10 cellular contexts compared by ENCODE assay signal in genomic region chr5:177452688-177453638, GRCh38. TPM values are rescaled to one million over a fixed set of nuclear protein-coding genes. Genes with fewer than 3 reads are reported as not detected.
DNase-seq lines count a peak whose midpoint lies in the region; ATAC-seq and TF ChIP-seq lines count a peak whose summit lies in the region.
"Had no signal": no experiment of that assay in that cellular context is flagged by ENCODE, and none has a peak within 500 bp of the region (broad histone marks: within the 10 kb centered on the region; RNA-seq: fewer than 3 reads in every experiment).

No MANE protein-coding gene starts in this region.

- no peak for ATAC-seq in activated naive CD8-positive, alpha-beta T cell treated with anti-CD3 and anti-CD28 coated beads, Interleukin-2, amount 10 ng/mL, durations not matched to agents 7 days and 5 days (ENCODE audit: low read depth)
- ATAC-seq in activated naive CD8-positive, alpha-beta T cell treated with anti-CD3 and anti-CD28 coated beads, Interleukin-2, amount 50 U/mL, for 24 hours, result no peak
- no peak for ATAC-seq in stimulated activated naive CD8-positive, alpha-beta T cell treated with anti-CD3 and anti-CD28 coated beads, Interleukin-15, amount 100 ng/mL, for 72 hours
- no peak for ATAC-seq in GM21447 (IDR thresholded peaks at IDR 0.05; ENCODE audit: unreplicated experiment)

- no peak overlapping the region for H3K27ac Mint-ChIP-seq in activated naive CD8-positive, alpha-beta T cell treated with anti-CD3 and anti-CD28 coated beads, Interleukin-2, amount 10 ng/mL, durations not matched to agents 7 days and 5 days
- H3K27ac Mint-ChIP-seq in activated naive CD8-positive, alpha-beta T cell treated with anti-CD3 and anti-CD28 coated beads, Interleukin-2, amount 50 U/mL, for 24 hours, result no peak overlapping the region
- peak overlapping the region in 1 of 2 donors; percentile 97 for H3K27ac Mint-ChIP-seq in stimulated activated naive CD8-positive, alpha-beta T cell treated with anti-CD3 and anti-CD28 coated beads, Interleukin-15, amount 100 ng/mL, for 72 hours

- H3K4me2 ChIP-seq in SK-N-SH, result no peak overlapping the region
- H3K4me2 ChIP-seq in hepatocyte, result peak overlapping the region; percentile 97

- H3K27ac ChIP-seq in SK-N-SH (ENCODE audit: low read depth in 2 of 2, low read length in 1 of 2), result peak overlapping the region; percentile 14 to 91; a peak in 3 of 4 replicates
- H3K27ac ChIP-seq in hepatocyte, result no peak overlapping the region

- CTCF ChIA-PET in SK-N-SH (lab: Yijun Ruan, JAX), result interaction anchor here (0.8 to 15.5 kb wide), 26 partner anchors 7 to 381 kb away, joined by 3 to 375 read pairs (median 4); partner anchors contain the start of genes DBN1, F12, GRK6 and PDLIM7

- H3K4me1 ChIP-seq in SK-N-SH (ENCODE audit: control insufficient read depth in 1 of 2, insufficient read depth in 2 of 2, low read depth in 1 of 2, low read length in 1 of 2) (peaks cover 28 to 83% of the 10 kb centered on the region in 2 experiments), hepatocyte (ENCODE audit: insufficient read depth) (peaks cover 16% of the 10 kb centered on the region)

- H3K27me3 Mint-ChIP-seq in activated naive CD8-positive, alpha-beta T cell treated with anti-CD3 and anti-CD28 coated beads, Interleukin-2, amount 10 ng/mL, durations not matched to agents 7 days and 5 days, result peaks cover 6% of the 10 kb centered on the region
- H3K27me3 Mint-ChIP-seq in activated naive CD8-positive, alpha-beta T cell treated with anti-CD3 and anti-CD28 coated beads, Interleukin-2, amount 50 U/mL, for 24 hours, result no peaks in the 10 kb centered on the region
- H3K27me3 Mint-ChIP-seq in stimulated activated naive CD8-positive, alpha-beta T cell treated with anti-CD3 and anti-CD28 coated beads, Interleukin-15, amount 100 ng/mL, for 72 hours, result no peaks in the 10 kb centered on the region

- TF ChIP-seq CTCF in SK-N-SH (IDR thresholded peaks at IDR 0.05) (0 out of 2 replicates have a peak, but pooled peaks have one; percentile 14), hepatocyte (IDR thresholded peaks at IDR 0.05; ENCODE audit: poor library complexity) (no peak), lower leg skin (IDR thresholded peaks at IDR 0.05) (no peak)

- TF ChIP-seq RAD21 in SK-N-SH (IDR thresholded peaks at IDR 0.05; ENCODE audit: low read length), result no peak

- no peaks in the 10 kb centered on the region for H3K9me3 Mint-ChIP-seq in activated naive CD8-positive, alpha-beta T cell treated with anti-CD3 and anti-CD28 coated beads, Interleukin-2, amount 10 ng/mL, durations not matched to agents 7 days and 5 days
- no peaks in the 10 kb centered on the region for H3K9me3 Mint-ChIP-seq in activated naive CD8-positive, alpha-beta T cell treated with anti-CD3 and anti-CD28 coated beads, Interleukin-2, amount 50 U/mL, for 24 hours
- H3K9me3 Mint-ChIP-seq in stimulated activated naive CD8-positive, alpha-beta T cell treated with anti-CD3 and anti-CD28 coated beads, Interleukin-15, amount 100 ng/mL, for 72 hours, result no peaks in the 10 kb centered on the region

- H4K20me1 ChIP-seq in SK-N-SH (ENCODE audit: insufficient read depth) (peaks cover 39% of the 10 kb centered on the region), hepatocyte (ENCODE audit: insufficient read depth, poor library complexity, severe bottlenecking) (peaks cover 8% of the 10 kb centered on the region)

- DNase-seq in activated naive CD8-positive, alpha-beta T cell treated with anti-CD3 and anti-CD28 coated beads, Interleukin-2, amount 10 ng/mL, durations not matched to agents 7 days and 5 days, result no peak
- DNase-seq in activated naive CD8-positive, alpha-beta T cell treated with anti-CD3 and anti-CD28 coated beads, Interleukin-2, amount 50 U/mL, for 24 hours, result no peak
- peak; percentile 74 for DNase-seq in SK-N-SH
- no peak for DNase-seq in hepatocyte (ENCODE audit: low spot score)
- no peak for DNase-seq in stimulated activated naive CD8-positive, alpha-beta T cell treated with anti-CD3 and anti-CD28 coated beads, Interleukin-15, amount 100 ng/mL, for 72 hours
- DNase-seq in lower leg skin (ENCODE audit: low spot score in 2 of 2), result no peak
- no peak for DNase-seq in NCI-H1694 treated with DMSO at 0.1 percent for 48 hours (lab: John Stamatoyannopoulos, UW)
- DNase-seq: NCI-H748 treated with DMSO at 0.1 percent for 48 hours had no signal

- no peak overlapping the region for H3K4me3 ChIP-seq in SK-N-SH (ENCODE audit: low read depth in 2 of 2, low read length in 1 of 2)
- no peak overlapping the region for H3K4me3 ChIP-seq in hepatocyte
- no peak overlapping the region for H3K4me3 ChIP-seq in lower leg skin (ENCODE audit: low read depth, poor library complexity, severe bottlenecking)
- H3K4me3 ChIP-seq: lung had no signal

- intact Hi-C loops in lower leg skin (cut with DNase I; ENCODE audit: low total_unique reads), result loop anchor here (10.0 kb wide), 1 partner anchor 138 kb away; the partner anchor contains the start of gene MXD3

- no peak for TF ChIP-seq POLR2A in lower leg skin (IDR thresholded peaks at IDR 0.05)

- H3K27me3 ChIP-seq in SK-N-SH (ENCODE audit: insufficient read depth), result no peaks in the 10 kb centered on the region
- H3K27me3 ChIP-seq in hepatocyte, result no peaks in the 10 kb centered on the region

- peaks cover 33% of the 10 kb centered on the region for H3F3A ChIP-seq in SK-N-SH (replicated peaks; ENCODE audit: insufficient read depth)

- H3K9me3 ChIP-seq in SK-N-SH, result no peaks in the 10 kb centered on the region
- no peaks in the 10 kb centered on the region for H3K9me3 ChIP-seq in hepatocyte (ENCODE audit: low read depth)

- no peaks in the 10 kb centered on the region for H3K36me3 Mint-ChIP-seq in activated naive CD8-positive, alpha-beta T cell treated with anti-CD3 and anti-CD28 coated beads, Interleukin-2, amount 10 ng/mL, durations not matched to agents 7 days and 5 days
- H3K36me3 Mint-ChIP-seq in activated naive CD8-positive, alpha-beta T cell treated with anti-CD3 and anti-CD28 coated beads, Interleukin-2, amount 50 U/mL, for 24 hours (ENCODE audit: low read depth), result peaks cover 6% of the 10 kb centered on the region

- POLR2A ChIA-PET in activated naive CD8-positive, alpha-beta T cell treated with anti-CD3 and anti-CD28 coated beads, Interleukin-2, amount 10 ng/mL, durations not matched to agents 7 days and 5 days (lab: Charles Lee), result interaction anchor here (0.8 to 6.8 kb wide), 6 partner anchors 8 to 63 kb away, joined by 3 to 109 read pairs (median 6); no protein-coding TSS in a partner anchor
- POLR2A ChIA-PET in SK-N-SH (lab: Yijun Ruan, JAX), result interaction anchor here (1.9 to 4.9 kb wide), 6 partner anchors 9 to 63 kb away, joined by 5 to 72 read pairs (median 10); no protein-coding TSS in a partner anchor

- WGBS in SK-N-SH (ENCODE audit: low lambda C conversion rate), result 80% methylated on average over 15 of the region's 17 CpGs
- 93% methylated on average over 17 of the region's 17 CpGs for WGBS in hepatocyte (ENCODE audit: low lambda C conversion rate, missing lambda C conversion rate)
- 47 to 64% methylated on average over 17 of the region's 17 CpGs for WGBS in lower leg skin, 2 donors

- H2AFZ ChIP-seq in SK-N-SH (ENCODE audit: low read depth) (no peak overlapping the region), hepatocyte (no peak overlapping the region)

- H3K9me2 ChIP-seq in SK-N-SH (no peaks in the 10 kb centered on the region), hepatocyte (replicated peaks; ENCODE audit: insufficient read depth) (no peaks in the 10 kb centered on the region)

- H3K9ac ChIP-seq in SK-N-SH, result no peak overlapping the region

- peaks cover 3% of the 10 kb centered on the region; the same call in 1 of the 2 replicates for H3K79me2 ChIP-seq in SK-N-SH (ENCODE audit: insufficient read depth)
- H3K79me2 ChIP-seq in hepatocyte, result no peaks in the 10 kb centered on the region

- peaks cover 10 to 12% of the 10 kb centered on the region in 2 experiments for H3K36me3 ChIP-seq in SK-N-SH (replicated peaks in 1 of 2; ENCODE audit: control insufficient read depth in 1 of 2, insufficient read depth in 2 of 2, low read length in 1 of 2)
- H3K36me3 ChIP-seq in hepatocyte (replicated peaks; ENCODE audit: insufficient read depth, low read depth), result no peaks in the 10 kb centered on the region

- H3K4me3 Mint-ChIP-seq in activated naive CD8-positive, alpha-beta T cell treated with anti-CD3 and anti-CD28 coated beads, Interleukin-2, amount 10 ng/mL, durations not matched to agents 7 days and 5 days, result peak overlapping the region; percentile 32
- H3K4me3 Mint-ChIP-seq in activated naive CD8-positive, alpha-beta T cell treated with anti-CD3 and anti-CD28 coated beads, Interleukin-2, amount 50 U/mL, for 24 hours, result no peak overlapping the region
- peak overlapping the region; percentile 82 to 84 for H3K4me3 Mint-ChIP-seq in stimulated activated naive CD8-positive, alpha-beta T cell treated with anti-CD3 and anti-CD28 coated beads, Interleukin-15, amount 100 ng/mL, for 72 hours

- H3K4me1 Mint-ChIP-seq in activated naive CD8-positive, alpha-beta T cell treated with anti-CD3 and anti-CD28 coated beads, Interleukin-2, amount 10 ng/mL, durations not matched to agents 7 days and 5 days, result peaks cover 17% of the 10 kb centered on the region
- H3K4me1 Mint-ChIP-seq in activated naive CD8-positive, alpha-beta T cell treated with anti-CD3 and anti-CD28 coated beads, Interleukin-2, amount 50 U/mL, for 24 hours, result peaks cover 39% of the 10 kb centered on the region
- peaks cover 59% of the 10 kb centered on the region for H3K4me1 Mint-ChIP-seq in stimulated activated naive CD8-positive, alpha-beta T cell treated with anti-CD3 and anti-CD28 coated beads, Interleukin-15, amount 100 ng/mL, for 72 hours

- peak in 1 of 2 experiments; percentile 43; a peak in 2 of 4 replicates for TF ChIP-seq EP300 in SK-N-SH (IDR thresholded peaks at IDR 0.05; ENCODE audit: borderline replicate concordance in 1 of 2, low read depth in 1 of 2, low read length in 1 of 2)

RNA-seq across cellular contexts. Expression of gene PRR7, which starts 6.3 kb away (rescaled TPM):
- 10 to 100 TPM; 10.0 to 10.6 TPM for total RNA-seq in activated naive CD8-positive, alpha-beta T cell treated with anti-CD3 and anti-CD28 coated beads, Interleukin-2, amount 10 ng/mL, durations not matched to agents 7 days and 5 days
- 12.5 and 17.1 TPM in 2 replicates for polyA plus RNA-seq in SK-N-SH (2012; rRNA removed)
- 12.6 and 23.0 TPM in 2 replicates for polyA plus RNA-seq in SK-N-SH (2012; cell fraction: cytosol; rRNA removed)
- 29.5 and 41.3 TPM in 2 replicates for polyA plus RNA-seq in SK-N-SH (2012; cell fraction: nucleus; rRNA removed)
- 4.8 TPM in 2 replicates for total RNA-seq in hepatocyte
- 11.7 and 14.3 TPM in 2 replicates for polyA plus RNA-seq in hepatocyte
- 10 to 100 TPM in 1 of 4 donors, 1 to 10 TPM in 3; 5.4 to 10.2 (median 8.0) TPM for total RNA-seq in lower leg skin

RNA-seq across cellular contexts. Expression of gene DBN1, which starts 20.5 kb away (rescaled TPM):
- total RNA-seq in activated naive CD8-positive, alpha-beta T cell treated with anti-CD3 and anti-CD28 coated beads, Interleukin-2, amount 10 ng/mL, durations not matched to agents 7 days and 5 days, result 10 to 100 TPM; 82.5 to 87.0 TPM
- polyA plus RNA-seq in SK-N-SH (2012; rRNA removed) (176 and 244 TPM in 2 replicates), hepatocyte (116 and 122 TPM in 2 replicates)
- 109 and 114 TPM in 2 replicates for polyA plus RNA-seq in SK-N-SH (2012; cell fraction: cytosol; rRNA removed)
- 1,021 and 1,050 TPM in 2 replicates for polyA plus RNA-seq in SK-N-SH (2012; cell fraction: nucleus; rRNA removed)
- total RNA-seq in hepatocyte (83.7 and 107 TPM in 2 replicates), lower leg skin (10 to 100 TPM; 14.0 to 65.5 (median 27.6) TPM)

RNA-seq across cellular contexts. Expression of gene GRK6, which starts 26.5 kb away (rescaled TPM):
- total RNA-seq in activated naive CD8-positive, alpha-beta T cell treated with anti-CD3 and anti-CD28 coated beads, Interleukin-2, amount 10 ng/mL, durations not matched to agents 7 days and 5 days, result 100 to 1,000 TPM; 181 to 186 TPM
- 35.9 and 39.5 TPM in 2 replicates for polyA plus RNA-seq in SK-N-SH (2012; rRNA removed)
- 28.3 and 36.2 TPM in 2 replicates for polyA plus RNA-seq in SK-N-SH (2012; cell fraction: cytosol; rRNA removed)
- 28.0 and 30.6 TPM in 2 replicates for polyA plus RNA-seq in SK-N-SH (2012; cell fraction: nucleus; rRNA removed)
- 29.3 and 31.6 TPM in 2 replicates for total RNA-seq in hepatocyte
- 27.3 and 31.1 TPM in 2 replicates for polyA plus RNA-seq in hepatocyte
- 10 to 100 TPM; 29.5 to 56.7 (median 38.1) TPM for total RNA-seq in lower leg skin

RNA-seq across cellular contexts. Expression of gene F12, which starts 43.6 kb away (rescaled TPM):
- 1 to 10 TPM; 2.2 to 2.8 TPM for total RNA-seq in activated naive CD8-positive, alpha-beta T cell treated with anti-CD3 and anti-CD28 coated beads, Interleukin-2, amount 10 ng/mL, durations not matched to agents 7 days and 5 days
- polyA plus RNA-seq in SK-N-SH (2012; rRNA removed) (3.8 and 4.3 TPM in 2 replicates), hepatocyte (46.6 and 49.8 TPM in 2 replicates)
- polyA plus RNA-seq in SK-N-SH (2012; cell fraction: cytosol; rRNA removed), result 1.2 and 3.0 TPM in 2 replicates
- 8.5 and 16.3 TPM in 2 replicates for polyA plus RNA-seq in SK-N-SH (2012; cell fraction: nucleus; rRNA removed)
- total RNA-seq in hepatocyte (16.5 and 18.2 TPM in 2 replicates), lower leg skin (10 to 100 TPM in 2 of 4 donors, 1 to 10 TPM in 2; 1.9 to 14.5 (median 10.1) TPM)

RNA-seq across cellular contexts. Expression of gene PDLIM7, which starts 44.4 kb away (rescaled TPM):
- total RNA-seq in activated naive CD8-positive, alpha-beta T cell treated with anti-CD3 and anti-CD28 coated beads, Interleukin-2, amount 10 ng/mL, durations not matched to agents 7 days and 5 days, result 10 to 100 TPM; 51.6 to 60.6 TPM
- polyA plus RNA-seq in SK-N-SH (2012; rRNA removed) (183 and 206 TPM in 2 replicates), hepatocyte (143 and 156 TPM in 2 replicates)
- polyA plus RNA-seq in SK-N-SH (2012; cell fraction: cytosol; rRNA removed), result 60.8 and 101 TPM in 2 replicates
- 702 and 826 TPM in 2 replicates for polyA plus RNA-seq in SK-N-SH (2012; cell fraction: nucleus; rRNA removed)
- total RNA-seq in hepatocyte (43.5 and 57.1 TPM in 2 replicates), lower leg skin (10 to 100 TPM; 11.8 to 31.7 (median 23.5) TPM)
